21 cellular contexts compared by ENCODE assay signal in the genomic region with DNA sequence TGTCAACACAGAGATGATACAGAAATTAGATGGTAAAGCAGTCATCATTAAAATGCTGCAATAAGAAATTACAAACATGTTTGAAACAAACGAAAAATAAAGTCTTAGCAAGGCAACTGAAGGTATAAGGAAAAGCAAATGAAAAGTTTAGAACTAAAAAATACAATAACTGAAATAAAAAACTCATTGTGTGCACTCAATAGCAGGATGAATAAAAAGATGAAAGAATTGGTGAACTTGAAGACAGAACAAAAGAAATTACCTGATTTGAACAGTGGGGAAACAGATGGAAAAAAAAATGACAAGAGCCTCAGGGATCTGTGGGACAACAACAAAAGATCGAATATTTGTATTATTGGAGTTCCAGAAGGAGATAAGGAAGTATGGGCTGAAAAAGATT.
"Had no signal": no experiment of that assay in that cellular context is flagged by ENCODE, and none has a peak within 500 bp of the region (broad histone marks: within the 10 kb centered on the region; RNA-seq: fewer than 3 reads in every experiment).

No MANE protein-coding gene starts in this region.

- H3K4me1 ChIP-seq: esophagus squamous epithelium, gastrocnemius medialis, left lung, lower lobe of right lung had no signal

- ATAC-seq: esophagus mucosa, gastrocnemius medialis, heart right ventricle, left cardiac atrium, left lung, left ventricle myocardium superior, lower lobe of right lung had no signal

- H3K36me3 ChIP-seq: esophagus squamous epithelium, gastrocnemius medialis, heart right ventricle, left lung, lower lobe of right lung had no signal

- H3K4me3 ChIP-seq: coronary artery, dorsolateral prefrontal cortex, esophagus squamous epithelium, gastrocnemius medialis, heart right ventricle, left lung, lower lobe of right lung had no signal

- H3K27me3 ChIP-seq: dorsolateral prefrontal cortex, esophagus squamous epithelium, left lung had no signal

- H3K27ac ChIP-seq: coronary artery, dorsolateral prefrontal cortex, epithelial cell of prostate, esophagus squamous epithelium, gastrocnemius medialis, heart right ventricle, left lung, lower lobe of right lung had no signal

- DNase-seq: dermis blood vessel endothelial cell; dorsolateral prefrontal cortex; effector CD4-positive, alpha-beta T cell; effector memory CD4-positive, alpha-beta T cell; erythroblast; esophagus squamous epithelium; foreskin fibroblast; foreskin melanocyte; gastrocnemius medialis; glutamatergic neuron; heart right ventricle; hippocampal formation; left cardiac atrium; left lung; left ventricle myocardium superior; lower lobe of right lung; mesenchymal stem cell; midbrain had no signal
